Comparison of ENCODE assay signal across 9 cellular contexts in genomic region chr2:64328415-64328722, GRCh38.
DNase-seq lines count a peak whose midpoint lies in the region; ATAC-seq and TF ChIP-seq lines count a peak whose summit lies in the region.
"Had no signal": no experiment of that assay in that cellular context is flagged by ENCODE, and none has a peak within 500 bp of the region (broad histone marks: within the 10 kb centered on the region; RNA-seq: fewer than 3 reads in every experiment).

No MANE protein-coding gene starts in this region.

- H3K27ac ChIP-seq in WERI-Rb-1 = no peak overlapping the region
- H3K27ac ChIP-seq in subcutaneous abdominal adipose tissue (ENCODE audit: low read depth, low read length) = peak overlapping the region; percentile 97

- peaks cover 7 to 40% (median 28%) of the 10 kb centered on the region in 5 donors for H3K4me1 ChIP-seq in subcutaneous abdominal adipose tissue (ENCODE audit: control insufficient read depth in 5 of 5, insufficient read depth in 5 of 5, low read length in 5 of 5)

- H3K27me3 Mint-ChIP-seq in activated CD4-positive, alpha-beta T cell treated with anti-CD3 and anti-CD28 coated beads, Interleukin-2, amount 10 ng/mL, durations not matched to agents 7 days and 5 days = peaks cover 18% of the 10 kb centered on the region
- H3K27me3 Mint-ChIP-seq in memory B cell = no peaks in the 10 kb centered on the region

- H3K4me1 Mint-ChIP-seq in activated CD4-positive, alpha-beta T cell treated with anti-CD3 and anti-CD28 coated beads, Interleukin-2, amount 10 ng/mL, durations not matched to agents 7 days and 5 days = peaks cover 73% of the 10 kb centered on the region
- peaks cover 28% of the 10 kb centered on the region for H3K4me1 Mint-ChIP-seq in memory B cell

- H3K9ac ChIP-seq in subcutaneous abdominal adipose tissue (ENCODE audit: low read length in 5 of 5) = peak overlapping the region in 1 of 5 donors; percentile 44

- peak overlapping the region; percentile 79 for H3K27ac Mint-ChIP-seq in activated CD4-positive, alpha-beta T cell treated with anti-CD3 and anti-CD28 coated beads, Interleukin-2, amount 10 ng/mL, durations not matched to agents 7 days and 5 days
- H3K27ac Mint-ChIP-seq in memory B cell = peak overlapping the region; percentile 67

- H3K27me3 ChIP-seq in WERI-Rb-1 (ENCODE audit: insufficient read depth, low read depth, severe bottlenecking) (no peaks in the 10 kb centered on the region), subcutaneous abdominal adipose tissue (ENCODE audit: control insufficient read depth in 5 of 5, insufficient read depth in 4 of 5, low read length in 5 of 5) (no peaks in the 10 kb centered on the region)
- H3K27me3 ChIP-seq: colonic mucosa had no signal

- no peak overlapping the region for H3K4me3 Mint-ChIP-seq in activated CD4-positive, alpha-beta T cell treated with anti-CD3 and anti-CD28 coated beads, Interleukin-2, amount 10 ng/mL, durations not matched to agents 7 days and 5 days
- H3K4me3 Mint-ChIP-seq in memory B cell = no peak overlapping the region

- peaks cover 6% of the 10 kb centered on the region for H3K36me3 Mint-ChIP-seq in activated CD4-positive, alpha-beta T cell treated with anti-CD3 and anti-CD28 coated beads, Interleukin-2, amount 10 ng/mL, durations not matched to agents 7 days and 5 days (ENCODE audit: low read depth)
- no peaks in the 10 kb centered on the region for H3K36me3 Mint-ChIP-seq in memory B cell

- no peak for DNase-seq in activated CD4-positive, alpha-beta T cell treated with anti-CD3 and anti-CD28 coated beads, Interleukin-2, amount 10 ng/mL, durations not matched to agents 7 days and 5 days
- DNase-seq in activated CD4-positive, alpha-beta T cell treated with anti-CD3 and anti-CD28 coated beads for 4 hours = no peak
- DNase-seq in WERI-Rb-1 (peak; percentile 15), memory B cell (ENCODE audit: low spot score in 2 of 2) (no peak), RKO (ENCODE audit: low spot score) (no peak), NCI-H526 treated with DMSO at 0.1 percent for 48 hours (lab: John Stamatoyannopoulos, UW) (no peak)
- DNase-seq: colonic mucosa had no signal

- POLR2A ChIA-PET in activated CD4-positive, alpha-beta T cell treated with anti-CD3 and anti-CD28 coated beads, Interleukin-2, amount 10 ng/mL, durations not matched to agents 7 days and 5 days (lab: Charles Lee) = no interaction called here

- ATAC-seq in memory B cell (ENCODE audit: low read depth) (no peak), HG03159 (IDR thresholded peaks at IDR 0.05; ENCODE audit: unreplicated experiment) (no peak)

- H3K9me3 ChIP-seq in WERI-Rb-1 (ENCODE audit: severe bottlenecking) = no peaks in the 10 kb centered on the region
- H3K9me3 ChIP-seq in subcutaneous abdominal adipose tissue (ENCODE audit: control insufficient read depth in 5 of 5, low read length in 5 of 5) = no peaks in the 10 kb centered on the region
- H3K9me3 ChIP-seq: colonic mucosa had no signal

- H3K4me3 ChIP-seq in WERI-Rb-1 (ENCODE audit: low read depth, low read length) = no peak overlapping the region
- no peak overlapping the region for H3K4me3 ChIP-seq in subcutaneous abdominal adipose tissue (ENCODE audit: low read depth in 1 of 5, low read length in 5 of 5)
- H3K4me3 ChIP-seq: colonic mucosa had no signal

- CTCF ChIA-PET in activated CD4-positive, alpha-beta T cell treated with anti-CD3 and anti-CD28 coated beads, Interleukin-2, amount 10 ng/mL, durations not matched to agents 7 days and 5 days (lab: Charles Lee) = interaction anchor here (0.6 to 8.8 kb wide), 16 partner anchors 9 to 310 kb away, joined by 3 to 72 read pairs (median 4); no protein-coding TSS in a partner anchor

- H3K9me3 Mint-ChIP-seq in activated CD4-positive, alpha-beta T cell treated with anti-CD3 and anti-CD28 coated beads, Interleukin-2, amount 10 ng/mL, durations not matched to agents 7 days and 5 days = no peaks in the 10 kb centered on the region
- H3K9me3 Mint-ChIP-seq in memory B cell = no peaks in the 10 kb centered on the region

- TF ChIP-seq CTCF in WERI-Rb-1 (IDR thresholded peaks at IDR 0.05; ENCODE audit: low read depth, low read length) = no peak

- H3K36me3 ChIP-seq in WERI-Rb-1 (no peaks in the 10 kb centered on the region), subcutaneous abdominal adipose tissue (ENCODE audit: control insufficient read depth in 5 of 5, insufficient read depth in 5 of 5, low read length in 5 of 5) (no peaks in the 10 kb centered on the region)
- H3K36me3 ChIP-seq: colonic mucosa had no signal
